1 cellular context compared by ENCODE assay signal in the genomic region with DNA sequence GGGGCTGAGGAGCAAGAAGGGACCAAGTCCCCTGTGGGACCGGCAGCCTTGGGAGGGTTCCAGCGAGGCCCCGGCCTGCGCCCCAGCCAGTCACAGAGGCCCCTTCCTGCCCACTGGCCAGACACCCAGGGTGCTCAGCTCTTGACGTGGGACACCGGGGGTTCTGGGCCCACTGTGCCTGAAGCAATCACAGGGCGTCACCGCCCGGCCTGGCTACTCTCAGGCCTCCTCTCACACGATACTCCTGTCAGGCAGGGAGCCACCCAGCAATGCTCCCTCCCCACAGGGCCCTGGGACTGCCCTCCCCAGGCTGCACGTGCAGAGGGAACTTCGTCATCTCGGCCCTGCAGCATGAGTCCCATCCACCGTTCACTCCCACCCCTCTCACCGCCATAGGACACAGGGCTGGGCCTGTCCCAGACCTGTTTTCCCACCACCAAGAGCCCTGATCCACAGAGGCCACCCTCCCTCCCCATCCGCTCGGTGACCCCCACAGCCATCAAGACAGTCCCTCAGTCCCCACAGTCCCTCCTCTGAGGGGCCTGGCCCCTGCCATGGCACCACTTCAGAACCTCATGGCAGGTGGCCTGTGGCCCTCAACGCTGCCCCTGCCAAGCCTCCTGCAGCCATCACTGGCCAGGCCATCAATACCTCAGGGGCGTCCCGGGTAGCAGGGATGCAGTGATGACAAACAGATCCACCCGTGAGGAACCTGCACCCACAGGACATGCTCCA.
TF ChIP-seq lines count a peak whose summit lies in the region.

No MANE protein-coding gene starts in this region.

TF ChIP-seq in HEK293, 187 proteins besides CTCF, POLR2A, EP300 and RAD21 (continued from another document):
- TF ChIP-seq ZIC2 (tag by site-specific recombination; IDR thresholded peaks at IDR 0.05) (peak; percentile 73), ZNF654 (tag by site-specific recombination; IDR thresholded peaks at IDR 0.05; ENCODE audit: low read depth) (no peak), OSR2 (tag by site-specific recombination; IDR thresholded peaks at IDR 0.05) (no peak), ZNF398 (tag by site-specific recombination; IDR thresholded peaks at IDR 0.05) (0 out of 2 replicates have a peak, but pooled peaks have one; percentile 20), ZNF555 (tag by site-specific recombination; conservative IDR thresholded peaks at IDR 0.05) (no peak), ZNF341 (tag by site-specific recombination; IDR thresholded peaks at IDR 0.05; ENCODE audit: low read depth) (no peak), GLIS1 (tag by site-specific recombination; IDR thresholded peaks at IDR 0.05) (peak; percentile 17; the same call in 1 of the 2 replicates), ZNF174 (tag by site-specific recombination; IDR thresholded peaks at IDR 0.05) (no peak), ZNF76 (tag by site-specific recombination; IDR thresholded peaks at IDR 0.05; ENCODE audit: borderline replicate concordance, low read depth) (no peak), SP2 (tag by site-specific recombination; IDR thresholded peaks at IDR 0.05) (peak; percentile 26; the same call in 1 of the 2 replicates), ZNF48 (tag by site-specific recombination; IDR thresholded peaks at IDR 0.05) (no peak), BCL11B (tag by site-specific recombination; IDR thresholded peaks at IDR 0.05; ENCODE audit: low read depth) (no peak), TCF7L2 (IDR thresholded peaks at IDR 0.05; ENCODE audit: borderline replicate concordance, low read depth, low read length) (no peak), KLF16 (tag by site-specific recombination; IDR thresholded peaks at IDR 0.05) (no peak), ZNF248 (tag by site-specific recombination; IDR thresholded peaks at IDR 0.05) (no peak), ZNF214 (tag by site-specific recombination; IDR thresholded peaks at IDR 0.05; ENCODE audit: borderline replicate concordance) (no peak), ZNF670 (tag by site-specific recombination; IDR thresholded peaks at IDR 0.05; ENCODE audit: low read depth) (no peak)
- TF ChIP-seq, protein P1, sequence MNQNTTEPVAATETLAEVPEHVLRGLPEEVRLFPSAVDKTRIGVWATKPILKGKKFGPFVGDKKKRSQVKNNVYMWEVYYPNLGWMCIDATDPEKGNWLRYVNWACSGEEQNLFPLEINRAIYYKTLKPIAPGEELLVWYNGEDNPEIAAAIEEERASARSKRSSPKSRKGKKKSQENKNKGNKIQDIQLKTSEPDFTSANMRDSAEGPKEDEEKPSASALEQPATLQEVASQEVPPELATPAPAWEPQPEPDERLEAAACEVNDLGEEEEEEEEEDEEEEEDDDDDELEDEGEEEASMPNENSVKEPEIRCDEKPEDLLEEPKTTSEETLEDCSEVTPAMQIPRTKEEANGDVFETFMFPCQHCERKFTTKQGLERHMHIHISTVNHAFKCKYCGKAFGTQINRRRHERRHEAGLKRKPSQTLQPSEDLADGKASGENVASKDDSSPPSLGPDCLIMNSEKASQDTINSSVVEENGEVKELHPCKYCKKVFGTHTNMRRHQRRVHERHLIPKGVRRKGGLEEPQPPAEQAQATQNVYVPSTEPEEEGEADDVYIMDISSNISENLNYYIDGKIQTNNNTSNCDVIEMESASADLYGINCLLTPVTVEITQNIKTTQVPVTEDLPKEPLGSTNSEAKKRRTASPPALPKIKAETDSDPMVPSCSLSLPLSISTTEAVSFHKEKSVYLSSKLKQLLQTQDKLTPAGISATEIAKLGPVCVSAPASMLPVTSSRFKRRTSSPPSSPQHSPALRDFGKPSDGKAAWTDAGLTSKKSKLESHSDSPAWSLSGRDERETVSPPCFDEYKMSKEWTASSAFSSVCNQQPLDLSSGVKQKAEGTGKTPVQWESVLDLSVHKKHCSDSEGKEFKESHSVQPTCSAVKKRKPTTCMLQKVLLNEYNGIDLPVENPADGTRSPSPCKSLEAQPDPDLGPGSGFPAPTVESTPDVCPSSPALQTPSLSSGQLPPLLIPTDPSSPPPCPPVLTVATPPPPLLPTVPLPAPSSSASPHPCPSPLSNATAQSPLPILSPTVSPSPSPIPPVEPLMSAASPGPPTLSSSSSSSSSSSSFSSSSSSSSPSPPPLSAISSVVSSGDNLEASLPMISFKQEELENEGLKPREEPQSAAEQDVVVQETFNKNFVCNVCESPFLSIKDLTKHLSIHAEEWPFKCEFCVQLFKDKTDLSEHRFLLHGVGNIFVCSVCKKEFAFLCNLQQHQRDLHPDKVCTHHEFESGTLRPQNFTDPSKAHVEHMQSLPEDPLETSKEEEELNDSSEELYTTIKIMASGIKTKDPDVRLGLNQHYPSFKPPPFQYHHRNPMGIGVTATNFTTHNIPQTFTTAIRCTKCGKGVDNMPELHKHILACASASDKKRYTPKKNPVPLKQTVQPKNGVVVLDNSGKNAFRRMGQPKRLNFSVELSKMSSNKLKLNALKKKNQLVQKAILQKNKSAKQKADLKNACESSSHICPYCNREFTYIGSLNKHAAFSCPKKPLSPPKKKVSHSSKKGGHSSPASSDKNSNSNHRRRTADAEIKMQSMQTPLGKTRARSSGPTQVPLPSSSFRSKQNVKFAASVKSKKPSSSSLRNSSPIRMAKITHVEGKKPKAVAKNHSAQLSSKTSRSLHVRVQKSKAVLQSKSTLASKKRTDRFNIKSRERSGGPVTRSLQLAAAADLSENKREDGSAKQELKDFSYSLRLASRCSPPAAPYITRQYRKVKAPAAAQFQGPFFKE (tag by site-specific recombination; IDR thresholded peaks at IDR 0.05; ENCODE audit: borderline replicate concordance): no peak
